19 cellular contexts compared by ENCODE assay signal in the genomic region with DNA sequence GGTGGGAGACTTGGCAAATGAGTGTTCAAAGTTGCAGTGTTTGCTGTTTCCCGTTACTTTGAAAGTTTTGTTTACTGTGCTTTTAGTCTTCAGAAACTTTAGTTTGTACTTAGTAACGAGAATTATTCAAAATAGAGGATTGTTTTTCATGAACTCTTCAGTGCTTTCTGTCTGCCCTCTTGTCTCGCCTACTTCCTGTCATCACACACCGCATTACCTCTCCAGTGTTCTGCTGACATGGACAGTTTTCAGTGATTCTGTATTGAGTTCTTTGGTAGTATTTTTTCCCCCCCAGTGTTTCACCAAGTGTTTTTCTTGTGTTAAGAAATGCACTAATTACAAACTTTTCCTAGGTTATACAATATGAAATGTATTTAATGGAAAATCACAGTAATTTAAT.
DNase-seq lines count a peak whose midpoint lies in the region; ATAC-seq and TF ChIP-seq lines count a peak whose summit lies in the region.
"Had no signal": no experiment of that assay in that cellular context is flagged by ENCODE, and none has a peak within 500 bp of the region (broad histone marks: within the 10 kb centered on the region; RNA-seq: fewer than 3 reads in every experiment).

No MANE protein-coding gene starts in this region.

- peaks cover 54% of the 10 kb centered on the region for H3K4me1 Mint-ChIP-seq in activated T-cell treated with anti-CD3 and anti-CD28 coated beads, Interleukin-2, amount 50 U/mL, for 24 hours (ENCODE audit: low read depth)
- H3K4me1 Mint-ChIP-seq in activated naive CD8-positive, alpha-beta T cell treated with anti-CD3 and anti-CD28 coated beads for 36 hours = peaks cover 34% of the 10 kb centered on the region
- peaks cover 4% of the 10 kb centered on the region for H3K4me1 Mint-ChIP-seq in nephron

- H3K4me3 ChIP-seq in dorsolateral prefrontal cortex = no peak overlapping the region
- H3K4me3 ChIP-seq: GM23338, heart right ventricle, upper lobe of left lung had no signal

- no peak for ATAC-seq in GM21717 (IDR thresholded peaks at IDR 0.05; ENCODE audit: unreplicated experiment)
- no peak for ATAC-seq in HG03520 (IDR thresholded peaks at IDR 0.05; ENCODE audit: unreplicated experiment)
- ATAC-seq: GM23338, heart right ventricle, sciatic nerve had no signal

- no peaks in the 10 kb centered on the region for H3K27me3 ChIP-seq in dorsolateral prefrontal cortex
- H3K27me3 ChIP-seq: heart right ventricle, upper lobe of left lung had no signal

- no peak for DNase-seq in activated T-cell treated with anti-CD3 and anti-CD28 coated beads, Interleukin-2, amount 50 U/mL, for 24 hours
- no peak for DNase-seq in activated T-cell treated with anti-CD3 and anti-CD28 coated beads, Interleukin-2, amount 50 U/mL, for 1 hour
- DNase-seq in T follicular helper cell (ENCODE audit: low read depth) = peak; percentile 45
- no peak for DNase-seq in activated naive CD8-positive, alpha-beta T cell treated with anti-CD3 and anti-CD28 coated beads for 36 hours
- DNase-seq in dorsolateral prefrontal cortex = no peak
- DNase-seq: ACHN; aorta; Caco-2; cortex of kidney; heart right ventricle; occipital lobe; SIG-M5; stimulated activated CD4-positive, alpha-beta T cell treated with anti-CD3 and anti-CD28 coated beads, Interleukin-4, amount 100 ng/mL, for 1 hour; upper lobe of left lung had no signal

- H3K36me3 Mint-ChIP-seq in activated T-cell treated with anti-CD3 and anti-CD28 coated beads, Interleukin-2, amount 50 U/mL, for 24 hours (ENCODE audit: low read depth) = peaks cover 90% of the 10 kb centered on the region
- H3K36me3 Mint-ChIP-seq in activated naive CD8-positive, alpha-beta T cell treated with anti-CD3 and anti-CD28 coated beads for 36 hours = peaks cover 34% of the 10 kb centered on the region
- H3K36me3 Mint-ChIP-seq in nephron (ENCODE audit: low read depth) = peaks cover 77% of the 10 kb centered on the region

- H3K9me3 Mint-ChIP-seq in activated T-cell treated with anti-CD3 and anti-CD28 coated beads, Interleukin-2, amount 50 U/mL, for 24 hours = no peaks in the 10 kb centered on the region
- H3K9me3 Mint-ChIP-seq in activated naive CD8-positive, alpha-beta T cell treated with anti-CD3 and anti-CD28 coated beads for 36 hours = no peaks in the 10 kb centered on the region
- no peaks in the 10 kb centered on the region for H3K9me3 Mint-ChIP-seq in nephron
- H3K9me3 Mint-ChIP-seq: GM23338 had no signal

- H3K27ac Mint-ChIP-seq in activated T-cell treated with anti-CD3 and anti-CD28 coated beads, Interleukin-2, amount 50 U/mL, for 24 hours = peak overlapping the region; percentile 85
- H3K27ac Mint-ChIP-seq in activated naive CD8-positive, alpha-beta T cell treated with anti-CD3 and anti-CD28 coated beads for 36 hours = peak overlapping the region; percentile 7
- peak overlapping the region in 2 of 3 experiments; percentile 28 to 48 for H3K27ac Mint-ChIP-seq in nephron
- H3K27ac Mint-ChIP-seq: GM23338 had no signal

- H3K4me3 Mint-ChIP-seq in activated T-cell treated with anti-CD3 and anti-CD28 coated beads, Interleukin-2, amount 50 U/mL, for 24 hours = no peak overlapping the region
- no peak overlapping the region for H3K4me3 Mint-ChIP-seq in activated naive CD8-positive, alpha-beta T cell treated with anti-CD3 and anti-CD28 coated beads for 36 hours
- no peak overlapping the region for H3K4me3 Mint-ChIP-seq in nephron
- H3K4me3 Mint-ChIP-seq: GM23338 had no signal

- intact Hi-C loops in dorsolateral prefrontal cortex (cut with DNase I) = no loop called here

- TF ChIP-seq CTCF in nephron (IDR thresholded peaks at IDR 0.05; ENCODE audit: unreplicated experiment in 3 of 3) (no peak), dorsolateral prefrontal cortex (IDR thresholded peaks at IDR 0.05 in 54 of 56, conservative IDR thresholded peaks at IDR 0.05 in 2 of 56; ENCODE audit: low read depth in 1 of 56, partially characterized antibody in 56 of 56) (no peak)

- H3K27ac ChIP-seq in dorsolateral prefrontal cortex = peak overlapping the region in 1 of 59 donors; percentile 5
- H3K27ac ChIP-seq: heart right ventricle, upper lobe of left lung had no signal

- no peaks in the 10 kb centered on the region for H3K27me3 Mint-ChIP-seq in activated T-cell treated with anti-CD3 and anti-CD28 coated beads, Interleukin-2, amount 50 U/mL, for 24 hours
- H3K27me3 Mint-ChIP-seq in activated naive CD8-positive, alpha-beta T cell treated with anti-CD3 and anti-CD28 coated beads for 36 hours = no peaks in the 10 kb centered on the region
- H3K27me3 Mint-ChIP-seq in nephron (ENCODE audit: low read depth) = no peaks in the 10 kb centered on the region

Comparison
In these comparisons a context has a peak if more than half of its experiments do, and no peak if none do; other contexts are left out.
1. H3K27ac Mint-ChIP-seq: peak in every context shown above with its lines; median percentile 85 in activated T-cell treated with anti-CD3 and anti-CD28 coated beads, Interleukin-2, amount 50 U/mL, for 24 hours; 38 in nephron; 7 in activated naive CD8-positive, alpha-beta T cell treated with anti-CD3 and anti-CD28 coated beads for 36 hours.